Comparison of ENCODE assay signal across 8 cellular contexts in the genomic region with DNA sequence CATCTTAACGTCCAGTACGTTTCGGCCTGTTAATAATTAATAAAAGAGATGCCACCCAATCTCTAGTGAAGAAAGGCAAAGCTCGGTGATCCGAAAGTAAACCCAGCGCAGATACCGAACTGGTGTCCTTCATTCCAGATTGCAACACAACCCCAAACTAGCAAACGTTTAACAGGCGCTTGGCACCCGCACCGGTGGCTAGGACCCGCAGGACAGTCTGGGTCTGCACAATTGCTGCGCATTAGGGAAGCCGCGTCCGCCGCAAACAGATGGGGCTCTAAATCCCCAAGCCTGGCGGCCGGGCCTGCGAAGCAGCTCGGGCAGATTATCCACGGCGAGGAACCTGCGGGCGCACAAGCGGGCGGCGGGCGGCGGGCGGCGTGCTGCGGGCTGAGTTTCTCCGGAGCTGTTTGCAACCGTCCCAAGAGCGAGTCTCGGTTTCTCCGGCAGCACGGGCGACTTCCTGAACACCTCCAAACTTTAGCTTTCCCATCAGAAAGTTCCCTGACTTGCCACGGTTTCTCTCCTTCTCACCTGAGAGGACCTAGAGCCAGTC.
DNase-seq lines count a peak whose midpoint lies in the region; ATAC-seq and TF ChIP-seq lines count a peak whose summit lies in the region.

No MANE protein-coding gene starts in this region.

- ATAC-seq in PC-3, result no peak
- peak in 1 of 2 donors; percentile 12 for ATAC-seq in activated naive CD4-positive, alpha-beta T cell treated with anti-CD3 and anti-CD28 coated beads, Interleukin-2, amount 50 U/mL, for 72 hours
- no peak for ATAC-seq in GM19395 (IDR thresholded peaks at IDR 0.05; ENCODE audit: unreplicated experiment)

- no peak overlapping the region for H3K27ac ChIP-seq in PC-3 (ENCODE audit: low read length)
- peak overlapping the region; percentile 95 for H3K27ac ChIP-seq in left ventricle myocardium inferior (replicated peaks)

- H3F3A ChIP-seq in PC-3 (ENCODE audit: low read length, unreplicated experiment), result no peaks in the 10 kb centered on the region

- H2AFZ ChIP-seq in PC-3 (ENCODE audit: low read length), result no peak overlapping the region

- H3K27me3 ChIP-seq in PC-3 (ENCODE audit: low read length) (peaks cover 88% of the 10 kb centered on the region), left ventricle myocardium inferior (ENCODE audit: low read depth) (no peaks in the 10 kb centered on the region)

- peak overlapping the region; percentile 73; the same call in 1 of the 2 replicates for H3K4me2 ChIP-seq in PC-3 (ENCODE audit: low read length)

- H3K9ac ChIP-seq in PC-3 (ENCODE audit: low read length), result no peak overlapping the region

- BruUV-seq in PC-3 (replicated peaks; lab: Mats Ljungman, UMichigan), result no TSS peak

- H3K36me3 ChIP-seq in PC-3 (ENCODE audit: low read depth, low read length), result no peaks in the 10 kb centered on the region
- no peaks in the 10 kb centered on the region for H3K36me3 ChIP-seq in left ventricle myocardium inferior

- no peaks in the 10 kb centered on the region for H3K79me2 ChIP-seq in PC-3 (ENCODE audit: low read length)

- DNase-seq in NCI-H748 (lab: John Stamatoyannopoulos, UW; ENCODE audit: unreplicated experiment) (peak; percentile 38), NCI-H748 treated with DMSO at 0.1 percent for 48 hours (lab: John Stamatoyannopoulos, UW) (no peak), PC-3 (no peak), left ventricle myocardium inferior (peak; percentile 46), posterior cingulate gyrus (peak; percentile 28 to 91 (median 44)), NCI-H187 (lab: John Stamatoyannopoulos, UW) (no peak)
- peak; percentile 56 to 68 for DNase-seq in activated naive CD4-positive, alpha-beta T cell treated with anti-CD3 and anti-CD28 coated beads, Interleukin-2, amount 50 U/mL, for 72 hours (ENCODE audit: low spot score in 2 of 2)

- peak overlapping the region; percentile 50 for H3K4me3 ChIP-seq in PC-3 (ENCODE audit: low read length)
- peak overlapping the region; percentile 79 for H3K4me3 ChIP-seq in left ventricle myocardium inferior

- peak overlapping the region; percentile 79 for H3K27ac Mint-ChIP-seq in activated naive CD4-positive, alpha-beta T cell treated with anti-CD3 and anti-CD28 coated beads, Interleukin-2, amount 50 U/mL, for 72 hours

- intact Hi-C loops in PC-3 (cut with micrococcal nuclease), result no loop called here
- intact Hi-C loops in left ventricle myocardium inferior (cut with micrococcal nuclease), result no loop called here
- intact Hi-C loops in posterior cingulate gyrus (cut with DNase I), result loop anchor here (5.0 kb wide), 1 partner anchor 461 kb away; no protein-coding TSS in a partner anchor

- H4K20me1 ChIP-seq in PC-3 (ENCODE audit: low read length), result 0 out of 2 replicates have a peak, but pooled peaks cover 3% of the 10 kb centered on the region

- H3K4me1 ChIP-seq in PC-3 (ENCODE audit: insufficient read depth, low read length), result no peaks in the 10 kb centered on the region
- H3K4me1 ChIP-seq in left ventricle myocardium inferior, result peaks cover 50% of the 10 kb centered on the region

- no peaks in the 10 kb centered on the region for H3K9me2 ChIP-seq in PC-3 (replicated peaks; ENCODE audit: low read length)

- H3K36me3 Mint-ChIP-seq in activated naive CD4-positive, alpha-beta T cell treated with anti-CD3 and anti-CD28 coated beads, Interleukin-2, amount 50 U/mL, for 72 hours, result peaks cover 0 to 19% of the 10 kb centered on the region in 2 donors

- H3K9me3 ChIP-seq in PC-3 (ENCODE audit: low read length) (no peaks in the 10 kb centered on the region), left ventricle myocardium inferior (replicated peaks) (no peaks in the 10 kb centered on the region)

- POLR2A ChIA-PET in PC-3 (lab: Charles Lee; ENCODE audit: unreplicated experiment), result no interaction called here

- H3K9me3 Mint-ChIP-seq in activated naive CD4-positive, alpha-beta T cell treated with anti-CD3 and anti-CD28 coated beads, Interleukin-2, amount 50 U/mL, for 72 hours, result no peaks in the 10 kb centered on the region

- TF ChIP-seq CTCF in PC-3 (conservative IDR thresholded peaks at IDR 0.05; ENCODE audit: low read depth, low read length) (no peak), left ventricle myocardium inferior (IDR thresholded peaks at IDR 0.05; ENCODE audit: borderline replicate concordance) (peak; percentile 26)

- CTCF ChIA-PET in PC-3 (lab: Charles Lee), result no interaction called here

Comparison
In these comparisons a context has a peak if more than half of its experiments do, and no peak if none do; other contexts are left out.
1. DNase-seq: peak in NCI-H748 (single experiment), activated naive CD4-positive, alpha-beta T cell treated with anti-CD3 and anti-CD28 coated beads, Interleukin-2, amount 50 U/mL, for 72 hours (2 of 2), left ventricle myocardium inferior (single experiment) and posterior cingulate gyrus (10 of 10); none in NCI-H748 treated with DMSO at 0.1 percent for 48 hours (single experiment), PC-3 (single experiment) and NCI-H187 (0 of 2).